In genomic region chr6:136249336-136249735, GRCh38 we compare ENCODE assay signal across 8 cellular contexts. TPM values are rescaled to one million over a fixed set of nuclear protein-coding genes. Genes with fewer than 3 reads are reported as not detected.
DNase-seq lines count a peak whose midpoint lies in the region; ATAC-seq and TF ChIP-seq lines count a peak whose summit lies in the region.

No MANE protein-coding gene starts in this region.

- H3K36me3 ChIP-seq in Caco-2 (ENCODE audit: control insufficient read depth, insufficient read depth, low read length) (no peaks in the 10 kb centered on the region), Loucy (ENCODE audit: insufficient read depth, low read length) (peaks cover 2% of the 10 kb centered on the region)

- H3K4me3 Mint-ChIP-seq in Caco-2 (ENCODE audit: unreplicated experiment): peak overlapping the region; percentile 97
- H3K4me3 Mint-ChIP-seq in central memory CD8-positive, alpha-beta T cell: peak overlapping the region; percentile 96
- peak overlapping the region; percentile 93 for H3K4me3 Mint-ChIP-seq in nephron progenitor cell

- no peaks in the 10 kb centered on the region for H3K9me3 Mint-ChIP-seq in Caco-2 (ENCODE audit: unreplicated experiment)
- H3K9me3 Mint-ChIP-seq in central memory CD8-positive, alpha-beta T cell: no peaks in the 10 kb centered on the region
- no peaks in the 10 kb centered on the region for H3K9me3 Mint-ChIP-seq in nephron progenitor cell

- peaks cover 6% of the 10 kb centered on the region for H3F3A ChIP-seq in Loucy (ENCODE audit: low read depth)

- H3K36me3 Mint-ChIP-seq in Caco-2 (ENCODE audit: insufficient read depth, unreplicated experiment) (peaks cover 54% of the 10 kb centered on the region), nephron progenitor cell (ENCODE audit: low read depth) (peaks cover 4% of the 10 kb centered on the region)
- peaks cover 19% of the 10 kb centered on the region for H3K36me3 Mint-ChIP-seq in central memory CD8-positive, alpha-beta T cell (ENCODE audit: insufficient read depth)

- no peak for ATAC-seq in central memory CD8-positive, alpha-beta T cell (replicated peaks; ENCODE audit: extremely low read depth, poor library complexity, severe bottlenecking)
- ATAC-seq in HG03439 (IDR thresholded peaks at IDR 0.05; ENCODE audit: unreplicated experiment): no peak
- no peak for ATAC-seq in HG02798 (IDR thresholded peaks at IDR 0.05; ENCODE audit: poor library complexity, unreplicated experiment)

- POLR2A ChIA-PET in Caco-2 (lab: Charles Lee): interaction anchor here (4.7 kb wide), 1 partner anchor 40 kb away, joined by 64 read pairs; the partner anchor contains the start of gene BCLAF1

- no peaks in the 10 kb centered on the region for H3K27me3 Mint-ChIP-seq in Caco-2 (ENCODE audit: insufficient read depth, unreplicated experiment)
- H3K27me3 Mint-ChIP-seq in central memory CD8-positive, alpha-beta T cell: no peaks in the 10 kb centered on the region
- H3K27me3 Mint-ChIP-seq in nephron progenitor cell (ENCODE audit: low read depth, poor library complexity): no peaks in the 10 kb centered on the region

- TF ChIP-seq CTCF in Caco-2 (IDR thresholded peaks at IDR 0.05; ENCODE audit: insufficient read depth in 1 of 2, low read depth in 1 of 2, low read length in 1 of 2, severe bottlenecking in 1 of 2, unreplicated experiment in 1 of 2): no peak
- TF ChIP-seq CTCF in Loucy (conservative IDR thresholded peaks at IDR 0.05; ENCODE audit: low read length): no peak
- no peak for TF ChIP-seq CTCF in nephron progenitor cell (IDR thresholded peaks at IDR 0.05)

- H2AFZ ChIP-seq in Loucy (ENCODE audit: low read length): peak overlapping the region; percentile 87

- H3K4me3 ChIP-seq in Caco-2 (ENCODE audit: low read depth, low read length) (peak overlapping the region; percentile 71), Loucy (ENCODE audit: low read length, poor library complexity, severe bottlenecking) (peak overlapping the region; percentile 92)

- H4K20me1 ChIP-seq in Loucy (ENCODE audit: insufficient read depth, low read length, poor library complexity, severe bottlenecking): no peaks in the 10 kb centered on the region

- CTCF ChIA-PET in Caco-2 (lab: Charles Lee): interaction anchor here (1.0 kb wide), 1 partner anchor 68 kb away, joined by 3 read pairs; no protein-coding TSS in a partner anchor

- H3K4me1 ChIP-seq in Caco-2: peaks cover 9% of the 10 kb centered on the region; the same call in 1 of the 2 replicates
- H3K4me1 ChIP-seq in Loucy (ENCODE audit: insufficient read depth, low read length, poor library complexity, severe bottlenecking): peaks cover 20% of the 10 kb centered on the region

- DNase-seq in Caco-2 (no peak), nephron progenitor cell (no peak), islet precursor cell (no peak), NCI-H1105 (lab: John Stamatoyannopoulos, UW) (no peak)
- DNase-seq in central memory CD8-positive, alpha-beta T cell (ENCODE audit: low spot score in 2 of 2): no peak

- H3K4me1 Mint-ChIP-seq in Caco-2 (ENCODE audit: low read depth, unreplicated experiment) (peaks cover 23% of the 10 kb centered on the region), nephron progenitor cell (peaks cover 31% of the 10 kb centered on the region)
- H3K4me1 Mint-ChIP-seq in central memory CD8-positive, alpha-beta T cell: peaks cover 39% of the 10 kb centered on the region

- H3K9ac ChIP-seq in Loucy (ENCODE audit: low read depth, low read length, poor library complexity, severe bottlenecking): peak overlapping the region; percentile 77

- intact Hi-C loops in Caco-2 (cut with micrococcal nuclease; ENCODE audit: unreplicated experiment): no loop called here

- peaks cover 34% of the 10 kb centered on the region for H3K79me2 ChIP-seq in Loucy (ENCODE audit: insufficient read depth, low read length)

- no peaks in the 10 kb centered on the region for H3K27me3 ChIP-seq in Caco-2 (replicated peaks; ENCODE audit: control insufficient read depth, insufficient read depth, low read length)
- H3K27me3 ChIP-seq in Loucy (ENCODE audit: insufficient read depth, low read length, poor library complexity, severe bottlenecking): no peaks in the 10 kb centered on the region

- no TSS peak for BruUV-seq in Caco-2 (replicated peaks; lab: Mats Ljungman, UMichigan)

- H3K9me2 ChIP-seq in Loucy (replicated peaks; ENCODE audit: low read depth, low read length): no peaks in the 10 kb centered on the region

- H3K27ac Mint-ChIP-seq in Caco-2 (ENCODE audit: unreplicated experiment) (peak overlapping the region; percentile 98), nephron progenitor cell (no peak overlapping the region)
- no peak overlapping the region for H3K27ac Mint-ChIP-seq in central memory CD8-positive, alpha-beta T cell (ENCODE audit: low read depth)

- peak overlapping the region; percentile 77 for H3K4me2 ChIP-seq in Loucy (ENCODE audit: low read depth, low read length, poor library complexity, severe bottlenecking)

- H3K9me3 ChIP-seq in Caco-2 (no peaks in the 10 kb centered on the region), Loucy (ENCODE audit: insufficient read depth, low read depth, low read length) (no peaks in the 10 kb centered on the region)

RNA-seq across cellular contexts. Expression of gene MTFR2, which starts 0.8 kb away (rescaled TPM):
- 15.1 and 18.5 TPM in 2 replicates for total RNA-seq in Caco-2 (2022)

RNA-seq across cellular contexts. Expression of gene BCLAF1, which starts 40.3 kb away (rescaled TPM):
- 178 and 182 TPM in 2 replicates for total RNA-seq in Caco-2 (2022)
